8 cellular contexts compared by ENCODE assay signal in the genomic region with DNA sequence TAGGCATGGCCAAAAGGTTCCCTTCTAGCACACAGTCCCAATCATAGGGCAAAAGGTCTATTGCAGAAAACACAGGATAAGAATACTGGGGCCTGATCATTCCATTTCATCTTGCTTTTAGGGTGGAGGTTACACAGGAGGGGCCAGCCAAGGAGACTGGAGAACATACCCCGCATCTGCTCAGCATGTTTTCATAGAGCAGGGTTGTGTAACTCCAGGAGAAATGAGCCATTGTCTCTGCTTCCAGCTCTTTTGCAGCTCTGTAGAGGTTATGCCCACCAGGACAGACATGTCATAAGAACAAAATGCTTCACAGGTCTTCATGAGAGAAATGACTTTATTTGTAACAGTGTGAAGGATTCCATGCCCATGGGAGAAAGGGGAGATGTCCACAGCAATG.
"Had no signal": no experiment of that assay in that cellular context is flagged by ENCODE, and none has a peak within 500 bp of the region (broad histone marks: within the 10 kb centered on the region; RNA-seq: fewer than 3 reads in every experiment).

No MANE protein-coding gene starts in this region.

- ATAC-seq: GM23338, HCT116 had no signal

- H3K9me3 Mint-ChIP-seq: GM23338, H9 had no signal

- H3K27ac Mint-ChIP-seq: GM23338, H9, HFFc6 had no signal

- DNase-seq: GM23248, GOT3, H7, H9, HCEC 1CT, HFFc6 had no signal
